Comparison of ENCODE assay signal across 9 cellular contexts in the genomic region with DNA sequence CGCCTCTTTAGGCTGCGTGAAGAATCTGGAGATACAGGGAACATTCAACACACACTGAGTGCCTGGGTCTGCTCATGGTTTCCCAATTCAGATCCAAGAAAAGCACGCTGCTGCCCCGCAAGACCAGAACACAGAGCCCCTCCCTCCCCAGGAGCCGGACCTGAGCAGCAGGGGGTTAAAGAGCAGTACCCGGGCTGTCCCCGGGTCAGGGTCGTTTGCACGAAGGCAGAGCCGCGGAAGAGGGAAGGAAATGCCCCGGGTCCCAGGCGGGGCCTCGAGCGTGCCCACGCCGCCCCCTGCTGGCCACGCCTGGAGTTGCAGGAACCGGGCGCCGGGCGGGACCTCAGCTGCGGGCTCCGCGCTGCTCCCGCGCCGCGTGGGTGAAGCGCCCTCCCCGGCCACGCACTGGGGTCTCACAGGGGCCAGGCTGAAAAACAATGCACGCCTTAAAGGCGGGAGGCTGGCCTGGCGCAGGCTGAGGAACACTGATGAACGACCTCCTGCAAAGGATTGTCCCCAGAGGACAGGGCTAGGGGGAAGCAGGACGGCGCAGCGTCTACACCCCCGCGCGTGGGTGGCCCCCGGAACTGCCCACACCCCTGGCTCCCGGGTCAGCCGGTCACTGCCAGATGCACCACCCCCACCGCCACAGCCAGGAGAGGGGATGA. TPM values are rescaled to one million over a fixed set of nuclear protein-coding genes. Genes with fewer than 3 reads are reported as not detected.
DNase-seq lines count a peak whose midpoint lies in the region; ATAC-seq and TF ChIP-seq lines count a peak whose summit lies in the region.
"Had no signal": no experiment of that assay in that cellular context is flagged by ENCODE, and none has a peak within 500 bp of the region (broad histone marks: within the 10 kb centered on the region; RNA-seq: fewer than 3 reads in every experiment).

No MANE protein-coding gene starts in this region.

- peaks cover 18 to 43% of the 10 kb centered on the region in 2 donors for H3K27me3 Mint-ChIP-seq in CD8-positive, alpha-beta memory T cell
- H3K27me3 Mint-ChIP-seq in activated T-cell treated with anti-CD3 and anti-CD28 coated beads, Interleukin-2, amount 50 U/mL, for 24 hours, result peaks cover 47% of the 10 kb centered on the region
- H3K27me3 Mint-ChIP-seq in naive thymus-derived CD8-positive, alpha-beta T cell, result peaks cover 3 to 31% (median 15%) of the 10 kb centered on the region in 5 donors

- peaks cover 9% of the 10 kb centered on the region for H3K4me1 ChIP-seq in CD8-positive, alpha-beta memory T cell (ENCODE audit: insufficient read depth, low read length)
- H3K4me1 ChIP-seq in HEK293 (ENCODE audit: control insufficient read depth, insufficient read depth, low read length), result no peaks in the 10 kb centered on the region
- H3K4me1 ChIP-seq in OCI-LY3 (ENCODE audit: low read length), result peaks cover 10% of the 10 kb centered on the region
- H3K4me1 ChIP-seq in esophagus squamous epithelium, result peaks cover 5 to 27% (median 21%) of the 10 kb centered on the region in 3 donors

- CTCF ChIA-PET in CD8-positive, alpha-beta memory T cell (lab: Charles Lee), result interaction anchor here (0.6 to 4.2 kb wide), 12 partner anchors 10 to 582 kb away, joined by 3 to 20 read pairs (median 4); no protein-coding TSS in a partner anchor
- CTCF ChIA-PET in HEK293 (lab: Yijun Ruan, JAX), result interaction anchor here (0.5 to 2.0 kb wide), 15 partner anchors 10 to 585 kb away, joined by 3 to 16 read pairs (median 4); no protein-coding TSS in a partner anchor

- peaks cover 0 to 2% (median 0%) of the 10 kb centered on the region in 5 donors for H3K9me3 Mint-ChIP-seq in CD8-positive, alpha-beta memory T cell
- H3K9me3 Mint-ChIP-seq in activated T-cell treated with anti-CD3 and anti-CD28 coated beads, Interleukin-2, amount 50 U/mL, for 24 hours, result no peaks in the 10 kb centered on the region
- H3K9me3 Mint-ChIP-seq in naive thymus-derived CD8-positive, alpha-beta T cell, result peaks cover 0 to 6% (median 0%) of the 10 kb centered on the region in 9 donors
- no peaks in the 10 kb centered on the region for H3K9me3 Mint-ChIP-seq in stimulated activated effector memory CD8-positive, alpha-beta T cell treated with anti-CD3 and anti-CD28 coated beads, Interleukin-12 subunit alpha, Interleukin-12 subunit beta, amount 100 ng/mL, for 72 hours

- TF ChIP-seq POLR2A in esophagus squamous epithelium (IDR thresholded peaks at IDR 0.05), result no peak

- H3K79me2 ChIP-seq in OCI-LY3 (ENCODE audit: low read length), result no peaks in the 10 kb centered on the region

- peak overlapping the region in 5 of 7 donors; percentile 26 to 68 (median 53) for H3K4me3 Mint-ChIP-seq in CD8-positive, alpha-beta memory T cell
- H3K4me3 Mint-ChIP-seq in activated T-cell treated with anti-CD3 and anti-CD28 coated beads, Interleukin-2, amount 50 U/mL, for 24 hours, result peak overlapping the region; percentile 31
- H3K4me3 Mint-ChIP-seq in naive thymus-derived CD8-positive, alpha-beta T cell, result peak overlapping the region; percentile 45 to 76 (median 66)
- peak overlapping the region; percentile 54 for H3K4me3 Mint-ChIP-seq in stimulated activated effector memory CD8-positive, alpha-beta T cell treated with anti-CD3 and anti-CD28 coated beads, Interleukin-12 subunit alpha, Interleukin-12 subunit beta, amount 100 ng/mL, for 72 hours

- 0% methylated on average over 7 to 12 of the region's 46 CpGs for WGBS in esophagus squamous epithelium, 2 donors

- peak overlapping the region; percentile 59 for H3K9ac ChIP-seq in OCI-LY3 (ENCODE audit: low read length)

- peak overlapping the region; percentile 97 for H3K4me2 ChIP-seq in OCI-LY3 (ENCODE audit: low read length)

- H3K4me3 ChIP-seq in CD8-positive, alpha-beta memory T cell (ENCODE audit: low read length), result peak overlapping the region; percentile 47
- H3K4me3 ChIP-seq in HEK293 (ENCODE audit: low read depth, low read length) (peak overlapping the region; percentile 31), OCI-LY3 (ENCODE audit: low read length) (peak overlapping the region; percentile 78), esophagus squamous epithelium (peak overlapping the region in 3 of 4 donors; percentile 19 to 55 (median 30))

- POLR2A ChIA-PET in CD8-positive, alpha-beta memory T cell (lab: Charles Lee), result no interaction called here
- POLR2A ChIA-PET in HEK293 (lab: Yijun Ruan, JAX), result no interaction called here
- POLR2A ChIA-PET in naive thymus-derived CD8-positive, alpha-beta T cell (lab: Charles Lee), result interaction anchor here (0.6 kb wide), 1 partner anchor 526 kb away, joined by 3 read pairs; no protein-coding TSS in a partner anchor

- DNase-seq in CD8-positive, alpha-beta memory T cell, result peak; percentile 43 to 72 (median 52)
- DNase-seq in activated T-cell treated with anti-CD3 and anti-CD28 coated beads, Interleukin-2, amount 50 U/mL, for 24 hours, result peak; percentile 85
- no peak for DNase-seq in esophagus squamous epithelium (lab: John Stamatoyannopoulos, UW)
- peak; percentile 45 to 77 (median 74) for DNase-seq in naive thymus-derived CD8-positive, alpha-beta T cell
- DNase-seq in stimulated activated effector memory CD8-positive, alpha-beta T cell treated with anti-CD3 and anti-CD28 coated beads, Interleukin-12 subunit alpha, Interleukin-12 subunit beta, amount 100 ng/mL, for 72 hours (ENCODE audit: low spot score in 2 of 2), result peak; percentile 68 to 85
- no peak for DNase-seq in OCI-M2 (lab: John Stamatoyannopoulos, UW; ENCODE audit: unreplicated experiment)

- no peak overlapping the region for H3K27ac ChIP-seq in CD8-positive, alpha-beta memory T cell (ENCODE audit: low read depth, low read length)
- H3K27ac ChIP-seq in HEK293 (ENCODE audit: extremely low read depth, low read depth, low read length), result no peak overlapping the region
- no peak overlapping the region for H3K27ac ChIP-seq in OCI-LY3 (ENCODE audit: low read length)
- no peak overlapping the region for H3K27ac ChIP-seq in esophagus squamous epithelium

- no peaks in the 10 kb centered on the region for H3K36me3 ChIP-seq in CD8-positive, alpha-beta memory T cell (ENCODE audit: insufficient read depth, low read length)
- H3K36me3 ChIP-seq in HEK293 (ENCODE audit: control insufficient read depth in 2 of 2, insufficient read depth in 1 of 2, low read length in 2 of 2), result no peaks in the 10 kb centered on the region
- H3K36me3 ChIP-seq in OCI-LY3 (replicated peaks; ENCODE audit: low read depth, low read length), result no peaks in the 10 kb centered on the region
- no peaks in the 10 kb centered on the region for H3K36me3 ChIP-seq in esophagus squamous epithelium

- H3K27ac Mint-ChIP-seq in CD8-positive, alpha-beta memory T cell, result peak overlapping the region in 1 of 8 donors; percentile 48
- no peak overlapping the region for H3K27ac Mint-ChIP-seq in activated T-cell treated with anti-CD3 and anti-CD28 coated beads, Interleukin-2, amount 50 U/mL, for 24 hours
- peak overlapping the region in 1 of 10 donors; percentile 64 for H3K27ac Mint-ChIP-seq in naive thymus-derived CD8-positive, alpha-beta T cell
- no peak overlapping the region for H3K27ac Mint-ChIP-seq in stimulated activated effector memory CD8-positive, alpha-beta T cell treated with anti-CD3 and anti-CD28 coated beads, Interleukin-12 subunit alpha, Interleukin-12 subunit beta, amount 100 ng/mL, for 72 hours

- H3K9me3 ChIP-seq in CD8-positive, alpha-beta memory T cell (ENCODE audit: low read length), result no peaks in the 10 kb centered on the region
- H3K9me3 ChIP-seq in HEK293 (ENCODE audit: control insufficient read depth, insufficient read depth, low read depth, low read length) (no peaks in the 10 kb centered on the region), OCI-LY3 (ENCODE audit: insufficient read depth, low read length) (peaks cover 9% of the 10 kb centered on the region; the same call in 1 of the 2 replicates), esophagus squamous epithelium (peaks cover 0 to 10% (median 9%) of the 10 kb centered on the region in 3 donors)

- TF ChIP-seq CTCF in HEK293 (tag by site-specific recombination; IDR thresholded peaks at IDR 0.05) (peak; percentile 82; the same call in 1 of the 2 replicates), OCI-LY3 (IDR thresholded peaks at IDR 0.05; ENCODE audit: low read depth, low read length) (peak; percentile 99), esophagus squamous epithelium (IDR thresholded peaks at IDR 0.05) (peak; percentile 81 to 100 (median 96))

- intact Hi-C loops in esophagus squamous epithelium (cut with DNase I), result loop anchor here (5.0 kb wide), 1 partner anchor 527 kb away; no protein-coding TSS in a partner anchor

- no peaks in the 10 kb centered on the region for H4K20me1 ChIP-seq in OCI-LY3 (ENCODE audit: insufficient read depth, low read length)

- H2AFZ ChIP-seq in OCI-LY3 (ENCODE audit: low read depth, low read length), result peak overlapping the region; percentile 98

- H3K27me3 ChIP-seq in CD8-positive, alpha-beta memory T cell (ENCODE audit: insufficient read depth, low read length, poor library complexity, severe bottlenecking), result peaks cover 12% of the 10 kb centered on the region
- H3K27me3 ChIP-seq in OCI-LY3 (ENCODE audit: low read depth, low read length) (peaks cover 59% of the 10 kb centered on the region), esophagus squamous epithelium (peaks cover 0 to 54% (median 0%) of the 10 kb centered on the region in 4 donors)

- no peaks in the 10 kb centered on the region for H3K36me3 Mint-ChIP-seq in CD8-positive, alpha-beta memory T cell
- no peaks in the 10 kb centered on the region for H3K36me3 Mint-ChIP-seq in activated T-cell treated with anti-CD3 and anti-CD28 coated beads, Interleukin-2, amount 50 U/mL, for 24 hours (ENCODE audit: low read depth)
- no peaks in the 10 kb centered on the region for H3K36me3 Mint-ChIP-seq in naive thymus-derived CD8-positive, alpha-beta T cell
- H3K36me3 Mint-ChIP-seq in stimulated activated effector memory CD8-positive, alpha-beta T cell treated with anti-CD3 and anti-CD28 coated beads, Interleukin-12 subunit alpha, Interleukin-12 subunit beta, amount 100 ng/mL, for 72 hours, result no peaks in the 10 kb centered on the region

- ATAC-seq in naive thymus-derived CD8-positive, alpha-beta T cell, result peak; percentile 94 to 98
- ATAC-seq in stimulated activated effector memory CD8-positive, alpha-beta T cell treated with anti-CD3 and anti-CD28 coated beads, Interleukin-12 subunit alpha, Interleukin-12 subunit beta, amount 100 ng/mL, for 72 hours, result peak; percentile 82

- peaks cover 3 to 17% (median 5%) of the 10 kb centered on the region in 3 donors for H3K4me1 Mint-ChIP-seq in CD8-positive, alpha-beta memory T cell
- H3K4me1 Mint-ChIP-seq in activated T-cell treated with anti-CD3 and anti-CD28 coated beads, Interleukin-2, amount 50 U/mL, for 24 hours (ENCODE audit: low read depth), result peaks cover 8% of the 10 kb centered on the region
- H3K4me1 Mint-ChIP-seq in naive thymus-derived CD8-positive, alpha-beta T cell, result peaks cover 1 to 22% (median 10%) of the 10 kb centered on the region in 4 donors
- peaks cover 7% of the 10 kb centered on the region for H3K4me1 Mint-ChIP-seq in stimulated activated effector memory CD8-positive, alpha-beta T cell treated with anti-CD3 and anti-CD28 coated beads, Interleukin-12 subunit alpha, Interleukin-12 subunit beta, amount 100 ng/mL, for 72 hours

RNA-seq across cellular contexts. Expression of a gene that starts 48.9 kb away (rescaled TPM):
- total RNA-seq in CD8-positive, alpha-beta memory T cell, result not detected
- not detected for polyA plus RNA-seq in CD8-positive, alpha-beta memory T cell
- not detected for total RNA-seq in esophagus squamous epithelium
- total RNA-seq in naive thymus-derived CD8-positive, alpha-beta T cell, result not detected
- polyA plus RNA-seq in naive thymus-derived CD8-positive, alpha-beta T cell, result not detected
- total RNA-seq: activated CD8-positive, alpha-beta memory T cell treated with anti-CD3 and anti-CD28 coated beads for 36 hours had no signal

Comparison
In these comparisons a context has a peak if more than half of its experiments do, and no peak if none do; other contexts are left out.
1. DNase-seq: peak in CD8-positive, alpha-beta memory T cell (5 of 5), activated T-cell treated with anti-CD3 and anti-CD28 coated beads, Interleukin-2, amount 50 U/mL, for 24 hours (single experiment), naive thymus-derived CD8-positive, alpha-beta T cell (10 of 10) and stimulated activated effector memory CD8-positive, alpha-beta T cell treated with anti-CD3 and anti-CD28 coated beads, Interleukin-12 subunit alpha, Interleukin-12 subunit beta, amount 100 ng/mL, for 72 hours (2 of 2); none in esophagus squamous epithelium (single experiment) and OCI-M2 (single experiment).
2. Peak in every context shown above with its lines, with median percentiles within 50 percentile points of each other: H3K4me3 ChIP-seq, H3K4me3 Mint-ChIP-seq and CTCF ChIP-seq.